In the genomic region with DNA sequence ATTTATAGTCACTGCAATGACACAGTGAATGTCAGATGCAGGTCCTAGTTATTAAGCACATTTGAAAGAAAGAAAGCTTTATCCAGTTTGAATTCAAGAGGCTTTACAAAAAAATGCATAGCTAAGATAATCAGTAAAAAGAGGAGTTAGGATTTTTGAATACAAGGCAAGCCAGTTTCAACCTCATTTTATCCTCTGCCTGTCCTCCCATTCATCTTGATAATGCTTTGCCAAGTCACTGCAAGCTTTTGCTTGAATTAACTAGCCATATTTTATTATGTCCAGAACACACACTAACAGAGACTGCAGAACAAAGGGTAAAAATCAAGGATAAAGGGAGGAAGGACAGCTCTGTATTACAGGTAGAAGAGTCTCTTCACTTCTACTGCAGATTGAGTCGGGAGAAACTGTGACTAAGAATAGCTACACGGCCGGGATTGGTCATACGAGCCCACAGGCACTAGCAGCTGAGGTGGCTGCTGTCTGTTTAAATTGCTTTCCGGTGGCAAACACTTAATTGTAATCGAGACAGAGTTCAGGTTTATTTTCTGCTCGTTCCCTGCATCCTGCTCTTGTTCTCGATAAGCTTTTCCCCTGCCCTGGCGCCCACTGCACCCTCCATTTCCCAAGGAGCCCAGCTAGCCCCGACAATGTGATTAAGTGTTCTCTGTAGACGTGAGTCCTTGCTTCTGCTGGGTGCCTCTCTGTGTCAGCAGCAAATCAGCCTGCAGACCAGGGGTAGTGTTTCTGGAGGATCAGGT, we compare ENCODE assay signal across 11 cellular contexts. TPM values are rescaled to one million over a fixed set of nuclear protein-coding genes. Genes with fewer than 3 reads are reported as not detected.
DNase-seq lines count a peak whose midpoint lies in the region; ATAC-seq, FAIRE-seq and TF ChIP-seq lines count a peak whose summit lies in the region.
"Had no signal": no experiment of that assay in that cellular context is flagged by ENCODE, and none has a peak within 500 bp of the region (broad histone marks: within the 10 kb centered on the region; RNA-seq: fewer than 3 reads in every experiment).

No MANE protein-coding gene starts in this region.

- CTCF ChIA-PET in HepG2 (lab: Yijun Ruan, JAX; ENCODE audit: low intra/inter-chr PET ratio, low total read pairs) = no interaction called here
- CTCF ChIA-PET in HEK293T (lab: Yijun Ruan, JAX) = interaction anchor here (0.6 to 1.1 kb wide), 4 partner anchors 32 to 116 kb away, joined by 3 to 4 read pairs (median 3); no protein-coding TSS in a partner anchor

- FAIRE-seq in astrocyte (lab: Jason Lieb, UNC) (no peak), HepG2 (lab: Jason Lieb, UNC) (no peak)
- FAIRE-seq: endometrium had no signal

- H3K4me3 Mint-ChIP-seq in astrocyte (ENCODE audit: unreplicated experiment) = no peak overlapping the region
- H3K4me3 Mint-ChIP-seq: stimulated activated effector memory CD8-positive, alpha-beta T cell treated with anti-CD3 and anti-CD28 coated beads, Interleukin-12 subunit alpha, Interleukin-12 subunit beta, amount 100 ng/mL, for 72 hours had no signal

- TF ChIP-seq POLR2A in HepG2 (IDR thresholded peaks at IDR 0.05; ENCODE audit: insufficient read depth in 1 of 2, low read depth in 2 of 2, low read length in 2 of 2) = no peak

- H3K9ac ChIP-seq in astrocyte (ENCODE audit: low read length) = peak overlapping the region; percentile 26
- H3K9ac ChIP-seq in HepG2 (ENCODE audit: insufficient read depth, low read depth, low read length) = peak overlapping the region; percentile 31; the same call in 1 of the 2 replicates

- no TSS peak for BruUV-seq in HepG2 (replicated peaks; lab: Mats Ljungman, UMichigan)

- H3K27me3 Mint-ChIP-seq in astrocyte (ENCODE audit: low read depth, unreplicated experiment) = no peaks in the 10 kb centered on the region

- peak overlapping the region; percentile 32 for H3K4me3 ChIP-seq in astrocyte (ENCODE audit: insufficient read depth, low read depth, low read length)
- peak overlapping the region; percentile 36 to 62 (median 37) for H3K4me3 ChIP-seq in HepG2 (replicated peaks in 1 of 3; ENCODE audit: insufficient read depth in 1 of 3, low read depth in 2 of 3, low read length in 3 of 3)

- H3K79me2 ChIP-seq in astrocyte (ENCODE audit: insufficient read depth, low read length) (no peaks in the 10 kb centered on the region), HepG2 (ENCODE audit: insufficient read depth, low read length) (no peaks in the 10 kb centered on the region)

- H3K4me1 Mint-ChIP-seq in astrocyte (ENCODE audit: low read depth, unreplicated experiment) = peaks cover 8% of the 10 kb centered on the region
- H3K4me1 Mint-ChIP-seq: stimulated activated effector memory CD8-positive, alpha-beta T cell treated with anti-CD3 and anti-CD28 coated beads, Interleukin-12 subunit alpha, Interleukin-12 subunit beta, amount 100 ng/mL, for 72 hours had no signal

- POLR2A ChIA-PET in HepG2 (lab: Yijun Ruan, JAX) (interaction anchor here (0.8 kb wide), 1 partner anchor 116 kb away, joined by 3 read pairs; no protein-coding TSS in a partner anchor), HEK293T (lab: Yijun Ruan, JAX) (no interaction called here)

- DNase-seq in DMS79 (lab: John Stamatoyannopoulos, UW) (peak; percentile 2), NCI-H1436 treated with DMSO at 0.1 percent for 48 hours (lab: John Stamatoyannopoulos, UW) (peak; percentile 37), astrocyte (ENCODE audit: low read depth) (peak; percentile 27), HepG2 (ENCODE audit: low spot score) (peak; percentile 24), HEK293T (ENCODE audit: extremely low spot score) (no peak), left lobe of liver (ENCODE audit: low spot score) (no peak), GM13976 (ENCODE audit: low spot score) (no peak)
- DNase-seq: NCI-H1694 had no signal

- peaks cover 12% of the 10 kb centered on the region for H3K9me3 Mint-ChIP-seq in astrocyte (ENCODE audit: unreplicated experiment)

- H3K4me1 ChIP-seq in astrocyte (ENCODE audit: insufficient read depth, low read length) = peaks cover 3% of the 10 kb centered on the region
- peaks cover 45% of the 10 kb centered on the region for H3K4me1 ChIP-seq in HepG2 (ENCODE audit: insufficient read depth, low read length)

- ATAC-seq in HepG2 = peak; percentile 82
- ATAC-seq in left lobe of liver = no peak
- ATAC-seq in HG03039 (IDR thresholded peaks at IDR 0.05; ENCODE audit: unreplicated experiment) = no peak
- ATAC-seq: stimulated activated effector memory CD8-positive, alpha-beta T cell treated with anti-CD3 and anti-CD28 coated beads, Interleukin-12 subunit alpha, Interleukin-12 subunit beta, amount 100 ng/mL, for 72 hours had no signal

- peak overlapping the region; percentile 74 for H3K4me2 ChIP-seq in astrocyte (ENCODE audit: low read length)
- peak overlapping the region; percentile 84 for H3K4me2 ChIP-seq in HepG2 (ENCODE audit: low read depth, low read length)

- no peak for TF ChIP-seq EP300 in HepG2 (IDR thresholded peaks at IDR 0.05; ENCODE audit: low read depth in 2 of 2, low read length in 2 of 2)
- no peak for TF ChIP-seq EP300 in HepG2 (CRISPR knock-in tag; IDR thresholded peaks at IDR 0.05; ENCODE audit: borderline replicate concordance)

- no peak for TF ChIP-seq CTCF in astrocyte (IDR thresholded peaks at IDR 0.05; ENCODE audit: insufficient read depth, low read depth, low read length)
- no peak for TF ChIP-seq CTCF in HepG2 (CRISPR knock-in tag; IDR thresholded peaks at IDR 0.05)
- TF ChIP-seq CTCF in GM13976 (IDR thresholded peaks at IDR 0.05; ENCODE audit: borderline replicate concordance, control extremely low read depth, extremely low read depth, insufficient read depth, missing control alignments) = no peak

- H3K27ac ChIP-seq in astrocyte (ENCODE audit: low read depth, low read length) (no peak overlapping the region), HepG2 (ENCODE audit: extremely low read length, insufficient read depth, low read length) (peak overlapping the region; percentile 14)

- H3K27me3 ChIP-seq in astrocyte (ENCODE audit: insufficient read depth, low read length) (no peaks in the 10 kb centered on the region), HepG2 (ENCODE audit: control insufficient read depth in 1 of 2, insufficient read depth in 2 of 2, low read length in 2 of 2) (no peaks in the 10 kb centered on the region)

- TF ChIP-seq RAD21 in HepG2 (CRISPR knock-in tag; IDR thresholded peaks at IDR 0.05) = no peak

- peaks cover 6% of the 10 kb centered on the region for H3K36me3 Mint-ChIP-seq in astrocyte (ENCODE audit: low read depth, unreplicated experiment)
- H3K36me3 Mint-ChIP-seq: stimulated activated effector memory CD8-positive, alpha-beta T cell treated with anti-CD3 and anti-CD28 coated beads, Interleukin-12 subunit alpha, Interleukin-12 subunit beta, amount 100 ng/mL, for 72 hours had no signal

- intact Hi-C loops in HepG2 (cut with micrococcal nuclease; ENCODE audit: unreplicated experiment) = loop anchor here (5.0 to 10.0 kb wide), 2 partner anchors 72 to 116 kb away; no protein-coding TSS in a partner anchor

- WGBS in HepG2 (ENCODE audit: low lambda C conversion rate) = under 1% methylated on average over 11 of the region's 11 CpGs

- H3K9me3 ChIP-seq in astrocyte (ENCODE audit: insufficient read depth, low read depth, low read length) (no peaks in the 10 kb centered on the region), HepG2 (ENCODE audit: low read length) (peaks cover 12% of the 10 kb centered on the region)

- H3K36me3 ChIP-seq in astrocyte (ENCODE audit: insufficient read depth, low read length) (no peaks in the 10 kb centered on the region), HepG2 (replicated peaks in 1 of 2; ENCODE audit: control insufficient read depth in 1 of 2, insufficient read depth in 2 of 2, low read length in 2 of 2) (no peaks in the 10 kb centered on the region)

- no peak overlapping the region for H3K27ac Mint-ChIP-seq in astrocyte (ENCODE audit: unreplicated experiment)
- H3K27ac Mint-ChIP-seq: stimulated activated effector memory CD8-positive, alpha-beta T cell treated with anti-CD3 and anti-CD28 coated beads, Interleukin-12 subunit alpha, Interleukin-12 subunit beta, amount 100 ng/mL, for 72 hours had no signal

- peak overlapping the region; percentile 68 for H2AFZ ChIP-seq in astrocyte (ENCODE audit: low read depth, low read length)
- H2AFZ ChIP-seq in HepG2 (ENCODE audit: low read length) = peak overlapping the region; percentile 18

- H4K20me1 ChIP-seq in astrocyte (ENCODE audit: insufficient read depth, low read length) (no peaks in the 10 kb centered on the region), HepG2 (ENCODE audit: insufficient read depth, low read length) (no peaks in the 10 kb centered on the region)

- in situ Hi-C loops in HepG2 (cut with HindIII; ENCODE audit: extremely low pct_ligation_motif_present, low pct_unique_long_range_greater_than_20kb) = no loop called here
- in situ Hi-C loops in GM13976 (cut with MboI; ENCODE audit: low sequenced_read_pairs, unreplicated experiment) = no loop called here

TF ChIP-seq in HepG2, 621 proteins besides CTCF, POLR2A, EP300 and RAD21 (continues in another document):
- no peak for TF ChIP-seq ZNF878 (CRISPR knock-in tag; IDR thresholded peaks at IDR 0.05)

TF ChIP-seq in HEK293T, 16 proteins besides CTCF, POLR2A, EP300 and RAD21:
- no peak for TF ChIP-seq FOXK2 (IDR thresholded peaks at IDR 0.05)

RNA-seq across cellular contexts. Expression of gene AKAP12, which starts 30.5 kb away (rescaled TPM):
- total RNA-seq in astrocyte (76.1 and 115 TPM in 2 replicates), HepG2 (2016; rRNA removed; fragmentation: Illumina TruSeq; extraction: Trizol) (10.6 and 14.9 TPM in 2 replicates), left lobe of liver (3.4 TPM)
- total RNA-seq in HepG2 (2016; cell fraction: cytosol; rRNA removed; fragmentation: Illumina TruSeq; extraction: Trizol; ENCODE audit: low read depth) = 0.61 and 0.71 TPM in 2 replicates
- total RNA-seq in HepG2 (2016; cell fraction: insoluble cytoplasmic fraction; rRNA removed; fragmentation: Illumina TruSeq; extraction: Trizol) = 10.5 and 13.6 TPM in 2 replicates
- total RNA-seq in HepG2 (2016; cell fraction: membrane; rRNA removed; fragmentation: Illumina TruSeq; extraction: Trizol) = 2.3 and 2.4 TPM in 2 replicates
- 8.7 and 9.9 TPM in 2 replicates for total RNA-seq in HepG2 (2016; cell fraction: nucleus; rRNA removed; fragmentation: Illumina TruSeq; extraction: Trizol)
- 19.0 and 22.6 TPM in 2 replicates for polyA plus RNA-seq in HepG2 (2011; rRNA removed)
- polyA plus RNA-seq in HepG2 (2011; cell fraction: cytosol; rRNA removed) = 12.8 and 22.5 TPM in 2 replicates
- polyA plus RNA-seq in HepG2 (2011; cell fraction: nucleus; rRNA removed) = 19.6 and 24.6 TPM in 2 replicates
- 22.6 and 27.8 TPM in 2 replicates for polyA plus RNA-seq in HepG2 (2012)
- 0.62 and 0.64 TPM in 2 replicates for polyA plus RNA-seq in HepG2 (2016; cell fraction: cytosol; fragmentation: Illumina TruSeq; extraction: Trizol; ENCODE audit: low read depth)
- 9.6 and 10.2 TPM in 2 replicates for polyA plus RNA-seq in HepG2 (2016; cell fraction: insoluble cytoplasmic fraction; fragmentation: Illumina TruSeq; extraction: Trizol; ENCODE audit: low read depth)
- 0.62 and 0.70 TPM in 2 replicates for polyA plus RNA-seq in HepG2 (2016; cell fraction: membrane; fragmentation: Illumina TruSeq; extraction: Trizol; ENCODE audit: low read depth)
- polyA plus RNA-seq in HepG2 (2016; cell fraction: nucleus; fragmentation: Illumina TruSeq; extraction: Trizol; ENCODE audit: insufficient read depth, low read depth) = 11.6 and 13.0 TPM in 2 replicates
- 2.0 and 6.0 TPM in 2 replicates for polyA minus RNA-seq in HepG2 (2011; rRNA and poly(A)+ RNA removed; ENCODE audit: low replicate concordance)
- polyA minus RNA-seq in HepG2 (2011; cell fraction: cytosol; rRNA and poly(A)+ RNA removed) = 31.8 and 49.5 TPM in 2 replicates
- 15.5 and 26.4 TPM in 2 replicates for polyA minus RNA-seq in HepG2 (2011; cell fraction: nucleus; rRNA and poly(A)+ RNA removed)

Comparison
In these comparisons a context has a peak if more than half of its experiments do, and no peak if none do; other contexts are left out.
1. DNase-seq: peak in DMS79 (single experiment), NCI-H1436 treated with DMSO at 0.1 percent for 48 hours (single experiment), astrocyte (single experiment) and HepG2 (single experiment); none in HEK293T (single experiment), left lobe of liver (single experiment) and GM13976 (single experiment).